14 cellular contexts compared by ENCODE assay signal in genomic region chr1:174786760-174787159, GRCh38.
A peak's percentile ranks its signal among the peaks of the same experiment; 100 is the strongest.
DNase-seq lines count a peak whose midpoint lies in the region; ATAC-seq and TF ChIP-seq lines count a peak whose summit lies in the region.
"Had no signal": no experiment of that assay in that cellular context is flagged by ENCODE, and none has a peak within 500 bp of the region (broad histone marks: within the 10 kb centered on the region; RNA-seq: fewer than 3 reads in every experiment).

No MANE protein-coding gene starts in this region.

- H3K4me1 ChIP-seq in left lung (peaks cover 0 to 7% of the 10 kb centered on the region in 2 donors), body of pancreas (no peaks in the 10 kb centered on the region)
- H3K4me1 ChIP-seq: lower lobe of right lung, testis had no signal

- DNase-seq in immature natural killer cell = peak; percentile 20 to 30 (median 21)
- no peak for DNase-seq in left lung
- no peak for DNase-seq in body of pancreas
- no peak for DNase-seq in NCI-H1694 (lab: John Stamatoyannopoulos, UW)
- DNase-seq: activated CD4-positive, alpha-beta T cell treated with anti-CD3 and anti-CD28 coated beads, Interleukin-2, amount 50 U/mL, for 4 hours; effector CD4-positive, alpha-beta T cell; glutamatergic neuron; lower lobe of right lung; NCI-H1417; stimulated activated CD4-positive, alpha-beta T cell treated with anti-CD3 and anti-CD28 coated beads, Interleukin-2, amount 100 ng/mL, for 48 hours; testis had no signal

- no peaks in the 10 kb centered on the region for H3K36me3 ChIP-seq in left lung
- no peaks in the 10 kb centered on the region for H3K36me3 ChIP-seq in body of pancreas (replicated peaks in 1 of 2; ENCODE audit: insufficient read depth in 1 of 2, low read depth in 2 of 2)
- H3K36me3 ChIP-seq: lower lobe of right lung had no signal

- H3K9me3 Mint-ChIP-seq in immature natural killer cell = no peaks in the 10 kb centered on the region

- ATAC-seq in GM18867 (IDR thresholded peaks at IDR 0.05; ENCODE audit: unreplicated experiment) (peak; percentile 78), GM21423 (IDR thresholded peaks at IDR 0.05; ENCODE audit: unreplicated experiment) (peak; percentile 70), HG03095 (IDR thresholded peaks at IDR 0.05; ENCODE audit: unreplicated experiment) (peak; percentile 62), left lung (no peak), body of pancreas (no peak)
- ATAC-seq: lower lobe of right lung had no signal

- TF ChIP-seq POLR2A in body of pancreas (IDR thresholded peaks at IDR 0.05) = no peak

- H3K27ac ChIP-seq in left lung (no peak overlapping the region), body of pancreas (no peak overlapping the region)
- H3K27ac ChIP-seq: lower lobe of right lung, testis had no signal

- H3K9me3 ChIP-seq in left lung (no peaks in the 10 kb centered on the region), body of pancreas (no peaks in the 10 kb centered on the region)
- H3K9me3 ChIP-seq: lower lobe of right lung, testis had no signal

- TF ChIP-seq CTCF in left lung (IDR thresholded peaks at IDR 0.05) (no peak), body of pancreas (IDR thresholded peaks at IDR 0.05) (no peak)

- WGBS in body of pancreas, 2 donors = 87 to 88% methylated on average over 4 of the region's 4 CpGs

- H3K27ac Mint-ChIP-seq in immature natural killer cell = peak overlapping the region in 4 of 6 donors; percentile 8 to 41 (median 24)

- H3K27me3 ChIP-seq in left lung = no peaks in the 10 kb centered on the region
- H3K27me3 ChIP-seq in body of pancreas = no peaks in the 10 kb centered on the region
- H3K27me3 ChIP-seq: testis had no signal

- H3K27me3 Mint-ChIP-seq in immature natural killer cell (ENCODE audit: low read depth in 3 of 3) = peaks cover 0 to 2% (median 0%) of the 10 kb centered on the region in 3 donors

- H3K4me1 Mint-ChIP-seq in immature natural killer cell = peaks cover 26 to 36% of the 10 kb centered on the region in 2 donors

- H3K36me3 Mint-ChIP-seq in immature natural killer cell = peaks cover 0 to 5% (median 2%) of the 10 kb centered on the region in 3 donors

- H3K4me3 ChIP-seq in left lung = no peak overlapping the region
- H3K4me3 ChIP-seq in body of pancreas = no peak overlapping the region
- H3K4me3 ChIP-seq: lower lobe of right lung, testis had no signal

- peak overlapping the region in 3 of 5 donors; percentile 3 to 56 (median 33) for H3K4me3 Mint-ChIP-seq in immature natural killer cell

- intact Hi-C loops in left lung (cut with DNase I) = no loop called here
- intact Hi-C loops in body of pancreas (cut with DNase I) = no loop called here

Comparison
In these comparisons a context has a peak if more than half of its experiments do, and no peak if none do; other contexts are left out.
1. ATAC-seq: peak in GM18867 (single experiment), GM21423 (single experiment) and HG03095 (single experiment); none in left lung (single experiment) and body of pancreas (single experiment).
2. DNase-seq: peak in immature natural killer cell (3 of 3); none in left lung (0 of 2), body of pancreas (0 of 4) and NCI-H1694 (single experiment).